ENCODE assay signal across 11 cellular contexts in genomic region chr4:82515705-82516104, GRCh38. TPM values are rescaled to one million over a fixed set of nuclear protein-coding genes. Genes with fewer than 3 reads are reported as not detected.
DNase-seq lines count a peak whose midpoint lies in the region; ATAC-seq and TF ChIP-seq lines count a peak whose summit lies in the region.
"Had no signal": no experiment of that assay in that cellular context is flagged by ENCODE, and none has a peak within 500 bp of the region (broad histone marks: within the 10 kb centered on the region; RNA-seq: fewer than 3 reads in every experiment).

No MANE protein-coding gene starts in this region.

- CTCF ChIA-PET in HEK293 (lab: Yijun Ruan, JAX): no interaction called here

- no peak for TF ChIP-seq CTCF in HEK293 (tag by site-specific recombination; IDR thresholded peaks at IDR 0.05)

- DNase-seq in glomerular visceral epithelial cell (ENCODE audit: extremely low spot score): peak; percentile 58
- peak; percentile 85 for DNase-seq in renal cortical epithelial cell (ENCODE audit: low read depth)
- no peak for DNase-seq in iPS-NIHi7 (ENCODE audit: extremely low spot score)
- no peak for DNase-seq in hepatic stellate cell (ENCODE audit: low spot score)
- DNase-seq in GF-D8 (lab: John Stamatoyannopoulos, UW): no peak
- DNase-seq: lower lobe of right lung had no signal

- no peaks in the 10 kb centered on the region for H3K9me3 ChIP-seq in HEK293 (ENCODE audit: control insufficient read depth, insufficient read depth, low read depth, low read length)
- H3K9me3 ChIP-seq: HAP-1, lower lobe of right lung had no signal

- no peak for ATAC-seq in HG03097 (IDR thresholded peaks at IDR 0.05; ENCODE audit: low FRiP score, unreplicated experiment)
- ATAC-seq: lower lobe of right lung had no signal

- no peaks in the 10 kb centered on the region for H3K36me3 ChIP-seq in HEK293 (ENCODE audit: control insufficient read depth in 2 of 2, insufficient read depth in 1 of 2, low read length in 2 of 2)
- H3K36me3 ChIP-seq: HAP-1, lower lobe of right lung had no signal

- H3K4me1 ChIP-seq in HEK293 (ENCODE audit: control insufficient read depth, insufficient read depth, low read length): 0 out of 2 replicates have a peak, but pooled peaks cover 3% of the 10 kb centered on the region
- H3K4me1 ChIP-seq: HAP-1, lower lobe of right lung had no signal

- H3K4me3 ChIP-seq in HEK293 (ENCODE audit: low read depth, low read length): no peak overlapping the region
- H3K4me3 ChIP-seq: HAP-1, lower lobe of right lung had no signal

- H3K27ac ChIP-seq in HEK293 (ENCODE audit: extremely low read depth, low read depth, low read length) (no peak overlapping the region), angular gyrus (ENCODE audit: low read depth, low read length) (peak overlapping the region; percentile 99)
- H3K27ac ChIP-seq: lower lobe of right lung had no signal

- POLR2A ChIA-PET in HEK293 (lab: Yijun Ruan, JAX): interaction anchor here (0.7 kb wide), 1 partner anchor 47 kb away, joined by 3 read pairs; no protein-coding TSS in a partner anchor

TF ChIP-seq in HEK293, 187 proteins besides CTCF, POLR2A, EP300 and RAD21 (continues in another document):
- TF ChIP-seq AEBP2 (tag by site-specific recombination; IDR thresholded peaks at IDR 0.05; ENCODE audit: borderline replicate concordance): no peak
- no peak for TF ChIP-seq ZNF558 (tag by site-specific recombination; IDR thresholded peaks at IDR 0.05)
- TF ChIP-seq ZNF555 (tag by site-specific recombination; conservative IDR thresholded peaks at IDR 0.05): no peak
- TF ChIP-seq BCL11B (tag by site-specific recombination; IDR thresholded peaks at IDR 0.05; ENCODE audit: low read depth): no peak
- TF ChIP-seq ZNF488 (tag by site-specific recombination; IDR thresholded peaks at IDR 0.05): no peak
- TF ChIP-seq TCF7L2 (IDR thresholded peaks at IDR 0.05; ENCODE audit: borderline replicate concordance, low read depth, low read length): no peak
- TF ChIP-seq ZBTB1 (tag by site-specific recombination; IDR thresholded peaks at IDR 0.05): no peak
- no peak for TF ChIP-seq ZNF776 (tag by site-specific recombination; IDR thresholded peaks at IDR 0.05; ENCODE audit: borderline replicate concordance)
- no peak for TF ChIP-seq ZNF280C (tag by site-specific recombination; IDR thresholded peaks at IDR 0.05)
- no peak for TF ChIP-seq ZNF23 (tag by site-specific recombination; IDR thresholded peaks at IDR 0.05; ENCODE audit: borderline replicate concordance)
- no peak for TF ChIP-seq ZNF621 (tag by site-specific recombination; IDR thresholded peaks at IDR 0.05)
- no peak for TF ChIP-seq ZNF155 (tag by site-specific recombination; IDR thresholded peaks at IDR 0.05)
- no peak for TF ChIP-seq REST (tag by site-specific recombination; IDR thresholded peaks at IDR 0.05)
- no peak for TF ChIP-seq ZNF366 (tag by site-specific recombination; conservative IDR thresholded peaks at IDR 0.05)
- peak; percentile 44; the same call in 1 of the 2 replicates for TF ChIP-seq FEZF1 (tag by site-specific recombination; IDR thresholded peaks at IDR 0.05)
- no peak for TF ChIP-seq ZFP37 (tag by site-specific recombination; IDR thresholded peaks at IDR 0.05)
- TF ChIP-seq ZNF121 (tag by site-specific recombination; IDR thresholded peaks at IDR 0.05): no peak
- no peak for TF ChIP-seq ZNF610 (tag by site-specific recombination; IDR thresholded peaks at IDR 0.05; ENCODE audit: borderline replicate concordance)
- TF ChIP-seq ZNF768 (tag by site-specific recombination; IDR thresholded peaks at IDR 0.05): no peak
- peak; percentile 88 for TF ChIP-seq PRDM10 (tag by site-specific recombination; IDR thresholded peaks at IDR 0.05)
- no peak for TF ChIP-seq ZNF140 (tag by site-specific recombination; IDR thresholded peaks at IDR 0.05)

RNA-seq across cellular contexts. Expression of gene TMEM150C, which starts 46.1 kb away (rescaled TPM):
- total RNA-seq in renal cortical epithelial cell: 0.35 and 0.52 TPM in 2 replicates
- total RNA-seq: T-helper 1 cell treated with Interleukin-12 subunit alpha and Interleukin-12 subunit beta and Interleukin-4 antibody, amounts not matched to agents 30 ng/mL and 1 ng/mL, for 36 hours had no signal

Comparison
In these comparisons a context has a peak if more than half of its experiments do, and no peak if none do; other contexts are left out.
1. DNase-seq: peak in glomerular visceral epithelial cell (single experiment) and renal cortical epithelial cell (single experiment); none in iPS-NIHi7 (single experiment), hepatic stellate cell (single experiment) and GF-D8 (single experiment).